10 cellular contexts compared by ENCODE assay signal in the genomic region with DNA sequence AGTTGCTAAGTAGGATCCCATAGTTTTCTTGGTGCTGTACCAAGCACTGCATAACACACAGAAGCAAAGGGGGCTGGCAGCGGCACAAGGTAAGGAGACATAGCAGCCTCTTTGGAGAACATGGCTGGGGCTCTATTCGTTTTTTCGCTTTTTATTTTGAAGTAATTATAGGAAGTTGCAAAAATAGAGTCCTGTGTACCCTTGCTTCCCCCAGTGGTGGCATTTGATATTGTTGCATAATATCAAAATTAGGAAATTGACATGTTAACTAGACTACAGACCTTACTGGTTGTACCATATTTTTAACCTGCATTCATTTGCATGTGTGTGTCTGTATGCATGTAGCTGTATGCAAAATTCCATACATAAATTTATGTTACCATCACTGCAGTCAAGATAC. TPM values are rescaled to one million over a fixed set of nuclear protein-coding genes. Genes with fewer than 3 reads are reported as not detected.
DNase-seq lines count a peak whose midpoint lies in the region; ATAC-seq and TF ChIP-seq lines count a peak whose summit lies in the region.
"Had no signal": no experiment of that assay in that cellular context is flagged by ENCODE, and none has a peak within 500 bp of the region (broad histone marks: within the 10 kb centered on the region; RNA-seq: fewer than 3 reads in every experiment).

No MANE protein-coding gene starts in this region.

- no peaks in the 10 kb centered on the region for H3K9me3 ChIP-seq in breast epithelium
- H3K9me3 ChIP-seq in testis, result no peaks in the 10 kb centered on the region

- POLR2A ChIA-PET in MCF 10A (lab: Yijun Ruan, JAX), result no interaction called here

- CTCF ChIA-PET in MCF 10A (lab: Yijun Ruan, JAX), result no interaction called here

- no peak overlapping the region for H3K4me3 Mint-ChIP-seq in MCF 10A (ENCODE audit: unreplicated experiment)

- H3K9me3 Mint-ChIP-seq in MCF 10A (ENCODE audit: unreplicated experiment), result peaks cover 7% of the 10 kb centered on the region

- no peak for ATAC-seq in HG03342 (IDR thresholded peaks at IDR 0.05; ENCODE audit: unreplicated experiment)
- no peak for ATAC-seq in HG03457 (IDR thresholded peaks at IDR 0.05; ENCODE audit: unreplicated experiment)

- H3K27ac Mint-ChIP-seq in MCF 10A (ENCODE audit: low read depth, unreplicated experiment), result no peak overlapping the region

- DNase-seq in MCF 10A (ENCODE audit: unreplicated experiment), result no peak
- DNase-seq in breast epithelium (ENCODE audit: low spot score in 2 of 2), result no peak
- peak; percentile 69 to 71 for DNase-seq in Kasumi-1 (lab: John Stamatoyannopoulos, UW)
- no peak for DNase-seq in cardiac fibroblast (ENCODE audit: low read depth in 2 of 2)
- DNase-seq in testis, result no peak
- DNase-seq in SHP77 (lab: John Stamatoyannopoulos, UW), result no peak
- DNase-seq: NCI-H2081 treated with DMSO at 0.1 percent for 48 hours; stimulated activated CD4-positive, alpha-beta T cell treated with anti-CD3 and anti-CD28 coated beads, Interleukin-1b, Interleukin-23, amount 100 ng/mL, for 48 hours had no signal

- 76 to 79% methylated on average over 3 of the region's 3 CpGs for WGBS in testis, 2 donors

- no peaks in the 10 kb centered on the region for H3K36me3 Mint-ChIP-seq in MCF 10A (ENCODE audit: insufficient read depth, unreplicated experiment)

- TF ChIP-seq POLR2A in breast epithelium (IDR thresholded peaks at IDR 0.05) (no peak), testis (IDR thresholded peaks at IDR 0.05) (no peak)

- H3K4me1 ChIP-seq in breast epithelium (no peaks in the 10 kb centered on the region), testis (no peaks in the 10 kb centered on the region)

- H3K27ac ChIP-seq in breast epithelium (no peak overlapping the region), testis (no peak overlapping the region)

- BruUV-seq in MCF 10A (replicated peaks; lab: Mats Ljungman, UMichigan), result no TSS peak

- H3K4me3 ChIP-seq in breast epithelium, result no peak overlapping the region
- H3K4me3 ChIP-seq in cardiac fibroblast (replicated peaks in 1 of 2; ENCODE audit: low read depth in 2 of 2, low read length in 2 of 2), result no peak overlapping the region
- H3K4me3 ChIP-seq in testis, result no peak overlapping the region

- H3K36me3 ChIP-seq in breast epithelium, result no peaks in the 10 kb centered on the region
- H3K36me3 ChIP-seq in testis (ENCODE audit: low read depth, missing control alignments), result no peaks in the 10 kb centered on the region

- TF ChIP-seq CTCF in MCF 10A (IDR thresholded peaks at IDR 0.05; ENCODE audit: unreplicated experiment) (peak; percentile 13), breast epithelium (IDR thresholded peaks at IDR 0.05) (peak in 1 of 3 donors; percentile 15), cardiac fibroblast (IDR thresholded peaks at IDR 0.05; ENCODE audit: low read depth, low read length) (peak; percentile 33), testis (IDR thresholded peaks at IDR 0.05) (peak; percentile 12 to 47 (median 31))

- intact Hi-C loops in MCF 10A (cut with micrococcal nuclease), result no loop called here
- intact Hi-C loops in breast epithelium (cut with DNase I; ENCODE audit: low total_unique reads), result no loop called here
- intact Hi-C loops in testis (cut with DNase I; ENCODE audit: low total_unique reads), result no loop called here

- H3K27me3 ChIP-seq in breast epithelium, result no peaks in the 10 kb centered on the region
- H3K27me3 ChIP-seq in testis, result no peaks in the 10 kb centered on the region

- peaks cover 3% of the 10 kb centered on the region for H3K4me1 Mint-ChIP-seq in MCF 10A (ENCODE audit: insufficient read depth, unreplicated experiment)

- H3K27me3 Mint-ChIP-seq in MCF 10A (ENCODE audit: insufficient read depth, unreplicated experiment), result no peaks in the 10 kb centered on the region

RNA-seq across cellular contexts. Expression of gene UBQLN1, which starts 6.6 kb away (rescaled TPM):
- total RNA-seq in MCF 10A (2022) (146 and 169 TPM in 2 replicates), breast epithelium (100 to 1,000 TPM; 114 to 141 (median 124) TPM), testis (100 to 1,000 TPM; 146 to 147 TPM)
- 86.5 TPM for polyA plus RNA-seq in testis (ENCODE audit: insufficient read depth, low read depth, low replicate concordance)

Comparison
In these comparisons a context has a peak if more than half of its experiments do, and no peak if none do; other contexts are left out.
1. DNase-seq: peak in Kasumi-1 (2 of 2); none in MCF 10A (single experiment), breast epithelium (0 of 2), cardiac fibroblast (0 of 2), testis (single experiment) and SHP77 (0 of 2).